Comparison of ENCODE assay signal across 14 cellular contexts in genomic region chr19:8459095-8459494, GRCh38. TPM values are rescaled to one million over a fixed set of nuclear protein-coding genes. Genes with fewer than 3 reads are reported as not detected.
DNase-seq lines count a peak whose midpoint lies in the region; ATAC-seq, FAIRE-seq and TF ChIP-seq lines count a peak whose summit lies in the region.
"Had no signal": no experiment of that assay in that cellular context is flagged by ENCODE, and none has a peak within 500 bp of the region (broad histone marks: within the 10 kb centered on the region; RNA-seq: fewer than 3 reads in every experiment).

No MANE protein-coding gene starts in this region.

- H3K4me1 ChIP-seq in PC-9 (replicated peaks; ENCODE audit: insufficient read depth) (peaks cover 35% of the 10 kb centered on the region), HepG2 (ENCODE audit: insufficient read depth, low read length) (peaks cover 48% of the 10 kb centered on the region), subcutaneous abdominal adipose tissue (ENCODE audit: control insufficient read depth in 5 of 5, insufficient read depth in 5 of 5, low read length in 5 of 5) (peaks cover 7 to 58% (median 42%) of the 10 kb centered on the region in 5 donors)

- H3K4me2 ChIP-seq in PC-9 (peak overlapping the region; percentile 49), HepG2 (ENCODE audit: low read depth, low read length) (peak overlapping the region; percentile 23; the same call in 1 of the 2 replicates)

- TF ChIP-seq CTCF in PC-9 (conservative IDR thresholded peaks at IDR 0.05) (no peak), brain microvascular endothelial cell (IDR thresholded peaks at IDR 0.05; ENCODE audit: low read depth, low read length, missing control alignments) (no peak), HepG2 (CRISPR knock-in tag; IDR thresholded peaks at IDR 0.05) (no peak)

- TF ChIP-seq POLR2A in HepG2 (IDR thresholded peaks at IDR 0.05; ENCODE audit: insufficient read depth in 1 of 2, low read depth in 2 of 2, low read length in 2 of 2): no peak

- H3K9ac ChIP-seq in HepG2 (ENCODE audit: insufficient read depth, low read depth, low read length) (no peak overlapping the region), subcutaneous abdominal adipose tissue (ENCODE audit: low read length in 5 of 5) (peak overlapping the region in 1 of 5 donors; percentile 53)

- intact Hi-C loops in PC-9 (cut with micrococcal nuclease; ENCODE audit: unreplicated experiment) (loop anchor here (5.0 to 10.0 kb wide), 2 partner anchors 47 to 94 kb away; partner anchors contain the start of genes ANGPTL4 and MARCHF2), HepG2 (cut with micrococcal nuclease; ENCODE audit: unreplicated experiment) (no loop called here)

- no peak for FAIRE-seq in HepG2 (lab: Jason Lieb, UNC)

- BruUV-seq in PC-9 (replicated peaks; lab: Mats Ljungman, UMichigan): no TSS peak
- no TSS peak for BruUV-seq in HepG2 (replicated peaks; lab: Mats Ljungman, UMichigan)

- H3K27me3 ChIP-seq in PC-9 (ENCODE audit: insufficient read depth, low read depth): no peaks in the 10 kb centered on the region
- H3K27me3 ChIP-seq in brain microvascular endothelial cell (replicated peaks): no peaks in the 10 kb centered on the region
- no peaks in the 10 kb centered on the region for H3K27me3 ChIP-seq in HepG2 (ENCODE audit: control insufficient read depth in 1 of 2, insufficient read depth in 2 of 2, low read length in 2 of 2)
- no peaks in the 10 kb centered on the region for H3K27me3 ChIP-seq in subcutaneous abdominal adipose tissue (ENCODE audit: control insufficient read depth in 5 of 5, insufficient read depth in 4 of 5, low read length in 5 of 5)
- H3K27me3 ChIP-seq: neutrophil had no signal

- peaks cover 68% of the 10 kb centered on the region for H3F3A ChIP-seq in PC-9 (ENCODE audit: insufficient read depth, low read depth)

- 85% methylated on average over 6 of the region's 7 CpGs for WGBS in HepG2 (ENCODE audit: low lambda C conversion rate)

- H3K9me3 ChIP-seq in PC-9 (ENCODE audit: insufficient read depth, low read depth): no peaks in the 10 kb centered on the region
- no peaks in the 10 kb centered on the region for H3K9me3 ChIP-seq in HepG2 (ENCODE audit: low read length)
- no peaks in the 10 kb centered on the region for H3K9me3 ChIP-seq in subcutaneous abdominal adipose tissue (ENCODE audit: control insufficient read depth in 5 of 5, low read length in 5 of 5)
- H3K9me3 ChIP-seq: neutrophil had no signal

- in situ Hi-C loops in brain microvascular endothelial cell (cut with HindIII; ENCODE audit: low pct_ligation_motif_present, low sequenced_read_pairs) (no loop called here), HepG2 (cut with HindIII; ENCODE audit: extremely low pct_ligation_motif_present, low pct_unique_long_range_greater_than_20kb) (no loop called here)

- no peak for TF ChIP-seq RAD21 in HepG2 (CRISPR knock-in tag; IDR thresholded peaks at IDR 0.05)

- H4K20me1 ChIP-seq in PC-9 (ENCODE audit: insufficient read depth): peaks cover 100% of the 10 kb centered on the region
- H4K20me1 ChIP-seq in HepG2 (ENCODE audit: insufficient read depth, low read length): peaks cover 84% of the 10 kb centered on the region

- peak; percentile 22; the same call in 2 of the 3 replicates for ATAC-seq in HepG2
- ATAC-seq in GM18873 (IDR thresholded peaks at IDR 0.05; ENCODE audit: low FRiP score, unreplicated experiment): no peak
- ATAC-seq in GM21529 (IDR thresholded peaks at IDR 0.05; ENCODE audit: unreplicated experiment): no peak
- ATAC-seq: activated CD4-positive, CD25-positive, alpha-beta regulatory T cell treated with anti-CD3 and anti-CD28 coated beads, Interleukin-2, amount 50 U/mL, for 24 hours; stimulated activated naive B cell treated with anti-CD40 and anti-IgM and Interleukin-4, amounts not matched to agents 10 μg/mL and 1 μg/mL and 100 μg/mL, for 72 hours had no signal

- TF ChIP-seq EP300 in HepG2 (IDR thresholded peaks at IDR 0.05; ENCODE audit: low read depth in 2 of 2, low read length in 2 of 2) (no peak), HepG2 (CRISPR knock-in tag; IDR thresholded peaks at IDR 0.05; ENCODE audit: borderline replicate concordance) (no peak)

- H3K27ac ChIP-seq in PC-9 (peak overlapping the region; percentile 43), brain microvascular endothelial cell (peak overlapping the region; percentile 84), HepG2 (ENCODE audit: extremely low read length, insufficient read depth, low read length) (no peak overlapping the region), subcutaneous abdominal adipose tissue (ENCODE audit: low read depth, low read length) (peak overlapping the region; percentile 79)

- H3K36me3 ChIP-seq in PC-9 (ENCODE audit: low read depth) (peaks cover 45% of the 10 kb centered on the region), brain microvascular endothelial cell (replicated peaks) (peaks cover 28% of the 10 kb centered on the region), HepG2 (replicated peaks in 1 of 2; ENCODE audit: control insufficient read depth in 1 of 2, insufficient read depth in 2 of 2, low read length in 2 of 2) (peaks cover 25 to 78% of the 10 kb centered on the region in 2 experiments), subcutaneous abdominal adipose tissue (ENCODE audit: control insufficient read depth in 5 of 5, insufficient read depth in 5 of 5, low read length in 5 of 5) (peaks cover 23 to 55% (median 28%) of the 10 kb centered on the region in 5 donors)

- no peaks in the 10 kb centered on the region for H3K9me2 ChIP-seq in PC-9 (ENCODE audit: insufficient read depth)

- no peak overlapping the region for H3K4me3 ChIP-seq in PC-9
- H3K4me3 ChIP-seq in brain microvascular endothelial cell (ENCODE audit: low read depth, low read length): no peak overlapping the region
- H3K4me3 ChIP-seq in HepG2 (replicated peaks in 1 of 3; ENCODE audit: insufficient read depth in 1 of 3, low read depth in 2 of 3, low read length in 3 of 3): no peak overlapping the region
- no peak overlapping the region for H3K4me3 ChIP-seq in subcutaneous abdominal adipose tissue (ENCODE audit: low read depth in 1 of 5, low read length in 5 of 5)

- H3K79me2 ChIP-seq in PC-9 (ENCODE audit: low read depth): peaks cover 100% of the 10 kb centered on the region
- peaks cover 98% of the 10 kb centered on the region for H3K79me2 ChIP-seq in HepG2 (ENCODE audit: insufficient read depth, low read length)

- POLR2A ChIA-PET in PC-9 (lab: Charles Lee; ENCODE audit: unreplicated experiment) (no interaction called here), HepG2 (lab: Yijun Ruan, JAX) (interaction anchor here (1.0 to 1.7 kb wide), 4 partner anchors 15 to 47 kb away, joined by 3 to 9 read pairs (median 6); partner anchors contain the start of genes HNRNPM and MARCHF2)

- CTCF ChIA-PET in PC-9 (lab: Charles Lee): no interaction called here
- CTCF ChIA-PET in HepG2 (lab: Yijun Ruan, JAX; ENCODE audit: low intra/inter-chr PET ratio, low total read pairs): no interaction called here

- H2AFZ ChIP-seq in PC-9 (no peak overlapping the region), HepG2 (ENCODE audit: low read length) (no peak overlapping the region)

- DNase-seq in PC-9 (no peak), brain microvascular endothelial cell (no peak), HepG2 (ENCODE audit: low spot score) (no peak), cerebellum (ENCODE audit: low spot score) (no peak), DMS53 treated with DMSO at 0.1 percent for 48 hours (lab: John Stamatoyannopoulos, UW; ENCODE audit: unreplicated experiment) (no peak)
- DNase-seq: central memory CD4-positive, alpha-beta T cell; NCI-H1048; NCI-H524 treated with DMSO at 0.1 percent for 48 hours; stimulated activated naive B cell treated with anti-CD40 and anti-IgM and Interleukin-4, amounts not matched to agents 10 μg/mL and 1 μg/mL and 100 μg/mL, for 72 hours had no signal

RNA-seq across cellular contexts. Expression of gene HNRNPM, which starts 14.3 kb away (rescaled TPM):
- total RNA-seq in PC-9 (2021) (220 and 239 TPM in 2 replicates), HepG2 (2016; rRNA removed; fragmentation: Illumina TruSeq; extraction: Trizol) (102 and 144 TPM in 2 replicates), cerebellum (79.7 TPM)
- total RNA-seq in HepG2 (2016; cell fraction: cytosol; rRNA removed; fragmentation: Illumina TruSeq; extraction: Trizol; ENCODE audit: low read depth): 28.1 and 31.3 TPM in 2 replicates
- 105 and 130 TPM in 2 replicates for total RNA-seq in HepG2 (2016; cell fraction: insoluble cytoplasmic fraction; rRNA removed; fragmentation: Illumina TruSeq; extraction: Trizol)
- 29.6 and 34.4 TPM in 2 replicates for total RNA-seq in HepG2 (2016; cell fraction: membrane; rRNA removed; fragmentation: Illumina TruSeq; extraction: Trizol)
- total RNA-seq in HepG2 (2016; cell fraction: nucleus; rRNA removed; fragmentation: Illumina TruSeq; extraction: Trizol): 79.0 and 100 TPM in 2 replicates
- polyA plus RNA-seq in HepG2 (2011; rRNA removed): 53.7 and 56.7 TPM in 2 replicates
- 57.0 and 126 TPM in 2 replicates for polyA plus RNA-seq in HepG2 (2011; cell fraction: cytosol; rRNA removed)
- polyA plus RNA-seq in HepG2 (2011; cell fraction: nucleus; rRNA removed): 114 and 125 TPM in 2 replicates
- polyA plus RNA-seq in HepG2 (2012): 107 and 138 TPM in 2 replicates
- 12.0 and 13.3 TPM in 2 replicates for polyA plus RNA-seq in HepG2 (2016; cell fraction: cytosol; fragmentation: Illumina TruSeq; extraction: Trizol; ENCODE audit: low read depth)
- 244 and 309 TPM in 2 replicates for polyA plus RNA-seq in HepG2 (2016; cell fraction: insoluble cytoplasmic fraction; fragmentation: Illumina TruSeq; extraction: Trizol; ENCODE audit: low read depth)
- polyA plus RNA-seq in HepG2 (2016; cell fraction: membrane; fragmentation: Illumina TruSeq; extraction: Trizol; ENCODE audit: low read depth): 17.6 and 27.0 TPM in 2 replicates
- polyA plus RNA-seq in HepG2 (2016; cell fraction: nucleus; fragmentation: Illumina TruSeq; extraction: Trizol; ENCODE audit: insufficient read depth, low read depth): 181 and 202 TPM in 2 replicates
- polyA minus RNA-seq in HepG2 (2011; rRNA and poly(A)+ RNA removed; ENCODE audit: low replicate concordance): 64.5 and 120 TPM in 2 replicates
- 53.3 and 60.8 TPM in 2 replicates for polyA minus RNA-seq in HepG2 (2011; cell fraction: cytosol; rRNA and poly(A)+ RNA removed)
- polyA minus RNA-seq in HepG2 (2011; cell fraction: nucleus; rRNA and poly(A)+ RNA removed): 85.2 and 90.0 TPM in 2 replicates

RNA-seq across cellular contexts. Expression of gene PRAM1, which starts 43.3 kb away (rescaled TPM):
- total RNA-seq in PC-9 (2021): 0.85 and 0.90 TPM in 2 replicates
- total RNA-seq in HepG2 (2016; rRNA removed; fragmentation: Illumina TruSeq; extraction: Trizol): not detected in 2 replicates
- total RNA-seq in HepG2 (2016; cell fraction: cytosol; rRNA removed; fragmentation: Illumina TruSeq; extraction: Trizol; ENCODE audit: low read depth): not detected in 2 replicates
- total RNA-seq in HepG2 (2016; cell fraction: insoluble cytoplasmic fraction; rRNA removed; fragmentation: Illumina TruSeq; extraction: Trizol): not detected in 2 replicates
- total RNA-seq in HepG2 (2016; cell fraction: membrane; rRNA removed; fragmentation: Illumina TruSeq; extraction: Trizol): not detected in 2 replicates
- not detected in 2 replicates for total RNA-seq in HepG2 (2016; cell fraction: nucleus; rRNA removed; fragmentation: Illumina TruSeq; extraction: Trizol)
- 0.03 TPM in 1 of 2 replicates, not detected in the other for polyA plus RNA-seq in HepG2 (2011; rRNA removed)
- 0.03 TPM in 1 of 2 replicates, not detected in the other for polyA plus RNA-seq in HepG2 (2011; cell fraction: cytosol; rRNA removed)
- 0.33 and 0.35 TPM in 2 replicates for polyA plus RNA-seq in HepG2 (2011; cell fraction: nucleus; rRNA removed)
- 0.15 TPM in 1 of 2 replicates, not detected in the other for polyA plus RNA-seq in HepG2 (2012)
- not detected in 2 replicates for polyA plus RNA-seq in HepG2 (2016; cell fraction: cytosol; fragmentation: Illumina TruSeq; extraction: Trizol; ENCODE audit: low read depth)
- not detected in 2 replicates for polyA plus RNA-seq in HepG2 (2016; cell fraction: insoluble cytoplasmic fraction; fragmentation: Illumina TruSeq; extraction: Trizol; ENCODE audit: low read depth)
- polyA plus RNA-seq in HepG2 (2016; cell fraction: membrane; fragmentation: Illumina TruSeq; extraction: Trizol; ENCODE audit: low read depth): not detected in 2 replicates
- polyA plus RNA-seq in HepG2 (2016; cell fraction: nucleus; fragmentation: Illumina TruSeq; extraction: Trizol; ENCODE audit: insufficient read depth, low read depth): not detected in 2 replicates
- polyA minus RNA-seq in HepG2 (2011; rRNA and poly(A)+ RNA removed; ENCODE audit: low replicate concordance): not detected in 2 replicates
- not detected in 2 replicates for polyA minus RNA-seq in HepG2 (2011; cell fraction: cytosol; rRNA and poly(A)+ RNA removed)
- polyA minus RNA-seq in HepG2 (2011; cell fraction: nucleus; rRNA and poly(A)+ RNA removed): not detected in 2 replicates
- 0.18 TPM for total RNA-seq in cerebellum

RNA-seq across cellular contexts. Expression of gene MARCHF2, which starts 46.0 kb away (rescaled TPM):
- total RNA-seq in PC-9 (2021) (16.6 and 25.2 TPM in 2 replicates), HepG2 (2016; rRNA removed; fragmentation: Illumina TruSeq; extraction: Trizol) (10.6 and 12.7 TPM in 2 replicates), cerebellum (30.1 TPM)
- 59.6 and 64.1 TPM in 2 replicates for total RNA-seq in HepG2 (2016; cell fraction: cytosol; rRNA removed; fragmentation: Illumina TruSeq; extraction: Trizol; ENCODE audit: low read depth)
- total RNA-seq in HepG2 (2016; cell fraction: insoluble cytoplasmic fraction; rRNA removed; fragmentation: Illumina TruSeq; extraction: Trizol): 8.2 and 12.9 TPM in 2 replicates
- total RNA-seq in HepG2 (2016; cell fraction: membrane; rRNA removed; fragmentation: Illumina TruSeq; extraction: Trizol): 65.2 and 66.6 TPM in 2 replicates
- total RNA-seq in HepG2 (2016; cell fraction: nucleus; rRNA removed; fragmentation: Illumina TruSeq; extraction: Trizol): 3.6 and 5.3 TPM in 2 replicates
- 13.0 and 17.0 TPM in 2 replicates for polyA plus RNA-seq in HepG2 (2011; rRNA removed)
- 21.1 and 28.3 TPM in 2 replicates for polyA plus RNA-seq in HepG2 (2011; cell fraction: cytosol; rRNA removed)
- 15.0 and 19.7 TPM in 2 replicates for polyA plus RNA-seq in HepG2 (2011; cell fraction: nucleus; rRNA removed)
- 6.7 and 12.0 TPM in 2 replicates for polyA plus RNA-seq in HepG2 (2012)
- polyA plus RNA-seq in HepG2 (2016; cell fraction: cytosol; fragmentation: Illumina TruSeq; extraction: Trizol; ENCODE audit: low read depth): 74.4 and 75.7 TPM in 2 replicates
- polyA plus RNA-seq in HepG2 (2016; cell fraction: insoluble cytoplasmic fraction; fragmentation: Illumina TruSeq; extraction: Trizol; ENCODE audit: low read depth): 8.3 and 8.9 TPM in 2 replicates
- polyA plus RNA-seq in HepG2 (2016; cell fraction: membrane; fragmentation: Illumina TruSeq; extraction: Trizol; ENCODE audit: low read depth): 56.5 and 63.1 TPM in 2 replicates
- 8.7 and 13.2 TPM in 2 replicates for polyA plus RNA-seq in HepG2 (2016; cell fraction: nucleus; fragmentation: Illumina TruSeq; extraction: Trizol; ENCODE audit: insufficient read depth, low read depth)
- 5.3 and 38.3 TPM in 2 replicates for polyA minus RNA-seq in HepG2 (2011; rRNA and poly(A)+ RNA removed; ENCODE audit: low replicate concordance)
- 11.2 and 13.2 TPM in 2 replicates for polyA minus RNA-seq in HepG2 (2011; cell fraction: cytosol; rRNA and poly(A)+ RNA removed)
- polyA minus RNA-seq in HepG2 (2011; cell fraction: nucleus; rRNA and poly(A)+ RNA removed): 2.3 and 8.2 TPM in 2 replicates

RNA-seq across cellular contexts. Expression of gene ZNF414, which starts 54.9 kb away (rescaled TPM):
- total RNA-seq in PC-9 (2021) (22.1 and 22.4 TPM in 2 replicates), HepG2 (2016; rRNA removed; fragmentation: Illumina TruSeq; extraction: Trizol) (1.4 and 2.5 TPM in 2 replicates), cerebellum (5.0 TPM)
- total RNA-seq in HepG2 (2016; cell fraction: cytosol; rRNA removed; fragmentation: Illumina TruSeq; extraction: Trizol; ENCODE audit: low read depth): 2.2 and 2.4 TPM in 2 replicates
- 2.7 and 2.8 TPM in 2 replicates for total RNA-seq in HepG2 (2016; cell fraction: insoluble cytoplasmic fraction; rRNA removed; fragmentation: Illumina TruSeq; extraction: Trizol)
- total RNA-seq in HepG2 (2016; cell fraction: membrane; rRNA removed; fragmentation: Illumina TruSeq; extraction: Trizol): 2.8 and 5.6 TPM in 2 replicates
- 3.3 and 3.4 TPM in 2 replicates for total RNA-seq in HepG2 (2016; cell fraction: nucleus; rRNA removed; fragmentation: Illumina TruSeq; extraction: Trizol)
- polyA plus RNA-seq in HepG2 (2011; rRNA removed): 2.8 and 4.0 TPM in 2 replicates
- 1.9 and 2.9 TPM in 2 replicates for polyA plus RNA-seq in HepG2 (2011; cell fraction: cytosol; rRNA removed)
- polyA plus RNA-seq in HepG2 (2011; cell fraction: nucleus; rRNA removed): 19.1 and 28.1 TPM in 2 replicates
- polyA plus RNA-seq in HepG2 (2012): 5.5 and 7.5 TPM in 2 replicates
- polyA plus RNA-seq in HepG2 (2016; cell fraction: cytosol; fragmentation: Illumina TruSeq; extraction: Trizol; ENCODE audit: low read depth): 8.4 and 9.5 TPM in 2 replicates
- 10.1 and 10.3 TPM in 2 replicates for polyA plus RNA-seq in HepG2 (2016; cell fraction: insoluble cytoplasmic fraction; fragmentation: Illumina TruSeq; extraction: Trizol; ENCODE audit: low read depth)
- polyA plus RNA-seq in HepG2 (2016; cell fraction: membrane; fragmentation: Illumina TruSeq; extraction: Trizol; ENCODE audit: low read depth): 11.5 and 15.0 TPM in 2 replicates
- polyA plus RNA-seq in HepG2 (2016; cell fraction: nucleus; fragmentation: Illumina TruSeq; extraction: Trizol; ENCODE audit: insufficient read depth, low read depth): 20.2 and 25.1 TPM in 2 replicates
- 2.0 and 7.2 TPM in 2 replicates for polyA minus RNA-seq in HepG2 (2011; rRNA and poly(A)+ RNA removed; ENCODE audit: low replicate concordance)
- polyA minus RNA-seq in HepG2 (2011; cell fraction: cytosol; rRNA and poly(A)+ RNA removed): 3.4 and 7.1 TPM in 2 replicates
- polyA minus RNA-seq in HepG2 (2011; cell fraction: nucleus; rRNA and poly(A)+ RNA removed): 2.6 and 4.6 TPM in 2 replicates
